ENCODE assay signal across 1 cellular context in genomic region chr4:122842984-122843531, GRCh38.
A peak's percentile ranks its signal among the peaks of the same experiment; 100 is the strongest.
TF ChIP-seq lines count a peak whose summit lies in the region.

No MANE protein-coding gene starts in this region.

TF ChIP-seq in HEK293, 187 proteins besides CTCF, POLR2A, EP300 and RAD21 (continued from another document and continues in another):
- TF ChIP-seq, protein P1, sequence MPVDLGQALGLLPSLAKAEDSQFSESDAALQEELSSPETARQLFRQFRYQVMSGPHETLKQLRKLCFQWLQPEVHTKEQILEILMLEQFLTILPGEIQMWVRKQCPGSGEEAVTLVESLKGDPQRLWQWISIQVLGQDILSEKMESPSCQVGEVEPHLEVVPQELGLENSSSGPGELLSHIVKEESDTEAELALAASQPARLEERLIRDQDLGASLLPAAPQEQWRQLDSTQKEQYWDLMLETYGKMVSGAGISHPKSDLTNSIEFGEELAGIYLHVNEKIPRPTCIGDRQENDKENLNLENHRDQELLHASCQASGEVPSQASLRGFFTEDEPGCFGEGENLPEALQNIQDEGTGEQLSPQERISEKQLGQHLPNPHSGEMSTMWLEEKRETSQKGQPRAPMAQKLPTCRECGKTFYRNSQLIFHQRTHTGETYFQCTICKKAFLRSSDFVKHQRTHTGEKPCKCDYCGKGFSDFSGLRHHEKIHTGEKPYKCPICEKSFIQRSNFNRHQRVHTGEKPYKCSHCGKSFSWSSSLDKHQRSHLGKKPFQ (tag by site-specific recombination; IDR thresholded peaks at IDR 0.05) = 0 out of 2 replicates have a peak, but pooled peaks have one; percentile 33
- TF ChIP-seq ZNF416 (tag by site-specific recombination; IDR thresholded peaks at IDR 0.05) (no peak), ZNF10 (tag by site-specific recombination; IDR thresholded peaks at IDR 0.05) (no peak; the same call in 1 of the 2 replicates), ZBTB20 (tag by site-specific recombination; IDR thresholded peaks at IDR 0.05) (peak; percentile 83), ZNF677 (tag by site-specific recombination; IDR thresholded peaks at IDR 0.05) (no peak), ZNF146 (tag by site-specific recombination; IDR thresholded peaks at IDR 0.05) (no peak), ZBTB7A (tag by site-specific recombination; IDR thresholded peaks at IDR 0.05; ENCODE audit: low read depth) (no peak), ZNF626 (tag by site-specific recombination; IDR thresholded peaks at IDR 0.05) (no peak), ZNF366 (tag by site-specific recombination; conservative IDR thresholded peaks at IDR 0.05) (peak; percentile 96), ZNF2 (tag by site-specific recombination; IDR thresholded peaks at IDR 0.05) (no peak), HOXC10 (CRISPR knock-in tag; IDR thresholded peaks at IDR 0.05) (no peak), ZNF202 (tag by site-specific recombination; IDR thresholded peaks at IDR 0.05; ENCODE audit: borderline replicate concordance) (no peak), ZNF423 (tag by site-specific recombination; IDR thresholded peaks at IDR 0.05) (no peak), SP7 (tag by site-specific recombination; IDR thresholded peaks at IDR 0.05) (peak; percentile 96), SP2 (tag by site-specific recombination; IDR thresholded peaks at IDR 0.05) (peak; percentile 22; the same call in 1 of the 2 replicates), ZNF184 (tag by site-specific recombination; IDR thresholded peaks at IDR 0.05) (peak; percentile 50; the same call in 1 of the 2 replicates), KLF8 (tag by site-specific recombination; IDR thresholded peaks at IDR 0.05) (peak; percentile 70; the same call in 1 of the 2 replicates), ZNF791 (tag by site-specific recombination; IDR thresholded peaks at IDR 0.05) (no peak), ZNF747 (tag by site-specific recombination; IDR thresholded peaks at IDR 0.05) (no peak), SCRT2 (tag by site-specific recombination; IDR thresholded peaks at IDR 0.05) (no peak), ZNF792 (tag by site-specific recombination; IDR thresholded peaks at IDR 0.05) (no peak), ZEB2 (tag by site-specific recombination; IDR thresholded peaks at IDR 0.05) (peak; percentile 75; the same call in 1 of the 2 replicates), ZNF23 (tag by site-specific recombination; IDR thresholded peaks at IDR 0.05; ENCODE audit: borderline replicate concordance) (no peak), ZNF335 (tag by site-specific recombination; conservative IDR thresholded peaks at IDR 0.05) (peak; percentile 41), ZNF660 (tag by site-specific recombination; IDR thresholded peaks at IDR 0.05) (no peak), MEIS1 (CRISPR knock-in tag; IDR thresholded peaks at IDR 0.05; ENCODE audit: borderline replicate concordance) (no peak), ZNF121 (tag by site-specific recombination; IDR thresholded peaks at IDR 0.05) (no peak), ZNF26 (tag by site-specific recombination; IDR thresholded peaks at IDR 0.05) (no peak), GLI2 (tag by site-specific recombination; IDR thresholded peaks at IDR 0.05; ENCODE audit: borderline replicate concordance, low read depth) (0 out of 2 replicates have a peak, but pooled peaks have one; percentile 15), ZNF623 (tag by site-specific recombination; IDR thresholded peaks at IDR 0.05) (no peak), ZFP3 (tag by site-specific recombination; IDR thresholded peaks at IDR 0.05; ENCODE audit: low read depth) (no peak), ZXDB (tag by site-specific recombination; IDR thresholded peaks at IDR 0.05) (peak; percentile 80), ZNF16 (tag by site-specific recombination; IDR thresholded peaks at IDR 0.05; ENCODE audit: low read depth) (0 out of 2 replicates have a peak, but pooled peaks have one; percentile 15), ZNF645 (tag by site-specific recombination; IDR thresholded peaks at IDR 0.05) (no peak), ZNF404 (tag by site-specific recombination; IDR thresholded peaks at IDR 0.05) (no peak), ZNF114 (tag by site-specific recombination; IDR thresholded peaks at IDR 0.05) (no peak), ZNF48 (tag by site-specific recombination; IDR thresholded peaks at IDR 0.05) (no peak), ZNF629 (tag by site-specific recombination; IDR thresholded peaks at IDR 0.05) (peak; percentile 90), EGR2 (tag by site-specific recombination; IDR thresholded peaks at IDR 0.05; ENCODE audit: low read depth) (no peak), YY1 (tag by site-specific recombination; IDR thresholded peaks at IDR 0.05) (no peak), MYNN (tag by site-specific recombination; IDR thresholded peaks at IDR 0.05; ENCODE audit: borderline replicate concordance) (no peak), ZNF624 (tag by site-specific recombination; IDR thresholded peaks at IDR 0.05) (no peak), GFI1B (tag by site-specific recombination; IDR thresholded peaks at IDR 0.05) (peak; percentile 40; the same call in 1 of the 2 replicates), ZNF169 (tag by site-specific recombination; IDR thresholded peaks at IDR 0.05) (no peak), ZNF133 (tag by site-specific recombination; IDR thresholded peaks at IDR 0.05) (no peak), GLIS2 (tag by site-specific recombination; IDR thresholded peaks at IDR 0.05) (no peak)
- TF ChIP-seq, protein P2, sequence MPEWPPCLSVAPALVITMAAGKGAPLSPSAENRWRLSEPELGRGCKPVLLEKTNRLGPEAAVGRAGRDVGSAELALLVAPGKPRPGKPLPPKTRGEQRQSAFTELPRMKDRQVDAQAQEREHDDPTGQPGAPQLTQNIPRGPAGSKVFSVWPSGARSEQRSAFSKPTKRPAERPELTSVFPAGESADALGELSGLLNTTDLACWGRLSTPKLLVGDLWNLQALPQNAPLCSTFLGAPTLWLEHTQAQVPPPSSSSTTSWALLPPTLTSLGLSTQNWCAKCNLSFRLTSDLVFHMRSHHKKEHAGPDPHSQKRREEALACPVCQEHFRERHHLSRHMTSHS (tag by site-specific recombination; IDR thresholded peaks at IDR 0.05) = no peak
- TF ChIP-seq, protein P3, sequence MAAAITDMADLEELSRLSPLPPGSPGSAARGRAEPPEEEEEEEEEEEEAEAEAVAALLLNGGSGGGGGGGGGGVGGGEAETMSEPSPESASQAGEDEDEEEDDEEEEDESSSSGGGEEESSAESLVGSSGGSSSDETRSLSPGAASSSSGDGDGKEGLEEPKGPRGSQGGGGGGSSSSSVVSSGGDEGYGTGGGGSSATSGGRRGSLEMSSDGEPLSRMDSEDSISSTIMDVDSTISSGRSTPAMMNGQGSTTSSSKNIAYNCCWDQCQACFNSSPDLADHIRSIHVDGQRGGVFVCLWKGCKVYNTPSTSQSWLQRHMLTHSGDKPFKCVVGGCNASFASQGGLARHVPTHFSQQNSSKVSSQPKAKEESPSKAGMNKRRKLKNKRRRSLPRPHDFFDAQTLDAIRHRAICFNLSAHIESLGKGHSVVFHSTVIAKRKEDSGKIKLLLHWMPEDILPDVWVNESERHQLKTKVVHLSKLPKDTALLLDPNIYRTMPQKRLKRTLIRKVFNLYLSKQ (tag by site-specific recombination; IDR thresholded peaks at IDR 0.05; ENCODE audit: borderline replicate concordance) = no peak
- TF ChIP-seq, protein P4, sequence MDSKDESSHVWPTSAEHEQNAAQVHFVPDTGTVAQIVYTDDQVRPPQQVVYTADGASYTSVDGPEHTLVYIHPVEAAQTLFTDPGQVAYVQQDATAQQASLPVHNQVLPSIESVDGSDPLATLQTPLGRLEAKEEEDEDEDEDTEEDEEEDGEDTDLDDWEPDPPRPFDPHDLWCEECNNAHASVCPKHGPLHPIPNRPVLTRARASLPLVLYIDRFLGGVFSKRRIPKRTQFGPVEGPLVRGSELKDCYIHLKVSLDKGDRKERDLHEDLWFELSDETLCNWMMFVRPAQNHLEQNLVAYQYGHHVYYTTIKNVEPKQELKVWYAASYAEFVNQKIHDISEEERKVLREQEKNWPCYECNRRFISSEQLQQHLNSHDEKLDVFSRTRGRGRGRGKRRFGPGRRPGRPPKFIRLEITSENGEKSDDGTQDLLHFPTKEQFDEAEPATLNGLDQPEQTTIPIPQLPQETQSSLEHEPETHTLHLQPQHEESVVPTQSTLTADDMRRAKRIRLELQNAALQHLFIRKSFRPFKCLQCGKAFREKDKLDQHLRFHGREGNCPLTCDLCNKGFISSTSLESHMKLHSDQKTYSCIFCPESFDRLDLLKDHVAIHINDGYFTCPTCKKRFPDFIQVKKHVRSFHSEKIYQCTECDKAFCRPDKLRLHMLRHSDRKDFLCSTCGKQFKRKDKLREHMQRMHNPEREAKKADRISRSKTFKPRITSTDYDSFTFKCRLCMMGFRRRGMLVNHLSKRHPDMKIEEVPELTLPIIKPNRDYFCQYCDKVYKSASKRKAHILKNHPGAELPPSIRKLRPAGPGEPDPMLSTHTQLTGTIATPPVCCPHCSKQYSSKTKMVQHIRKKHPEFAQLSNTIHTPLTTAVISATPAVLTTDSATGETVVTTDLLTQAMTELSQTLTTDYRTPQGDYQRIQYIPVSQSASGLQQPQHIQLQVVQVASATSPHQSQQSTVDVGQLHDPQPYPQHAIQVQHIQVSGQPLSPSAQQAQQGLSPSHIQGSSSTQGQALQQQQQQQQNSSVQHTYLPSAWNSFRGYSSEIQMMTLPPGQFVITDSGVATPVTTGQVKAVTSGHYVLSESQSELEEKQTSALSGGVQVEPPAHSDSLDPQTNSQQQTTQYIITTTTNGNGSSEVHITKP (tag by site-specific recombination; IDR thresholded peaks at IDR 0.05) = 0 out of 2 replicates have a peak, but pooled peaks have one; percentile 32
- TF ChIP-seq, protein P5, sequence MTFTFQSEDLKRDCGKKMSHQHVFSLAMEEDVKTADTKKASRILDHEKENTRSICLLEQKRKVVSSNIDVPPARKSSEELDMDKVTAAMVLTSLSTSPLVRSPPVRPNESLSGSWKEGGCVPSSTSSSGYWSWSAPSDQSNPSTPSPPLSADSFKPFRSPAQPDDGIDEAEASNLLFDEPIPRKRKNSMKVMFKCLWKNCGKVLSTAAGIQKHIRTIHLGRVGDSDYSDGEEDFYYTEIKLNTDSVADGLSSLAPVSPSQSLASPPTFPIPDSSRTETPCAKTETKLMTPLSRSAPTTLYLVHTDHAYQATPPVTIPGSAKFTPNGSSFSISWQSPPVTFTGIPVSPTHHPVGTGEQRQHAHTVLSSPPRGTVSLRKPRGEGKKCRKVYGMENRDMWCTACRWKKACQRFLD (tag by site-specific recombination; IDR thresholded peaks at IDR 0.05) = no peak
- TF ChIP-seq, protein P6, sequence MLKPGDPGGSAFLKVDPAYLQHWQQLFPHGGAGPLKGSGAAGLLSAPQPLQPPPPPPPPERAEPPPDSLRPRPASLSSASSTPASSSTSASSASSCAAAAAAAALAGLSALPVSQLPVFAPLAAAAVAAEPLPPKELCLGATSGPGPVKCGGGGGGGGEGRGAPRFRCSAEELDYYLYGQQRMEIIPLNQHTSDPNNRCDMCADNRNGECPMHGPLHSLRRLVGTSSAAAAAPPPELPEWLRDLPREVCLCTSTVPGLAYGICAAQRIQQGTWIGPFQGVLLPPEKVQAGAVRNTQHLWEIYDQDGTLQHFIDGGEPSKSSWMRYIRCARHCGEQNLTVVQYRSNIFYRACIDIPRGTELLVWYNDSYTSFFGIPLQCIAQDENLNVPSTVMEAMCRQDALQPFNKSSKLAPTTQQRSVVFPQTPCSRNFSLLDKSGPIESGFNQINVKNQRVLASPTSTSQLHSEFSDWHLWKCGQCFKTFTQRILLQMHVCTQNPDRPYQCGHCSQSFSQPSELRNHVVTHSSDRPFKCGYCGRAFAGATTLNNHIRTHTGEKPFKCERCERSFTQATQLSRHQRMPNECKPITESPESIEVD (tag by site-specific recombination; IDR thresholded peaks at IDR 0.05) = peak; percentile 97
- TF ChIP-seq, protein P7, sequence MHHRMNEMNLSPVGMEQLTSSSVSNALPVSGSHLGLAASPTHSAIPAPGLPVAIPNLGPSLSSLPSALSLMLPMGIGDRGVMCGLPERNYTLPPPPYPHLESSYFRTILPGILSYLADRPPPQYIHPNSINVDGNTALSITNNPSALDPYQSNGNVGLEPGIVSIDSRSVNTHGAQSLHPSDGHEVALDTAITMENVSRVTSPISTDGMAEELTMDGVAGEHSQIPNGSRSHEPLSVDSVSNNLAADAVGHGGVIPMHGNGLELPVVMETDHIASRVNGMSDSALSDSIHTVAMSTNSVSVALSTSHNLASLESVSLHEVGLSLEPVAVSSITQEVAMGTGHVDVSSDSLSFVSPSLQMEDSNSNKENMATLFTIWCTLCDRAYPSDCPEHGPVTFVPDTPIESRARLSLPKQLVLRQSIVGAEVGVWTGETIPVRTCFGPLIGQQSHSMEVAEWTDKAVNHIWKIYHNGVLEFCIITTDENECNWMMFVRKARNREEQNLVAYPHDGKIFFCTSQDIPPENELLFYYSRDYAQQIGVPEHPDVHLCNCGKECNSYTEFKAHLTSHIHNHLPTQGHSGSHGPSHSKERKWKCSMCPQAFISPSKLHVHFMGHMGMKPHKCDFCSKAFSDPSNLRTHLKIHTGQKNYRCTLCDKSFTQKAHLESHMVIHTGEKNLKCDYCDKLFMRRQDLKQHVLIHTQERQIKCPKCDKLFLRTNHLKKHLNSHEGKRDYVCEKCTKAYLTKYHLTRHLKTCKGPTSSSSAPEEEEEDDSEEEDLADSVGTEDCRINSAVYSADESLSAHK (tag by site-specific recombination; IDR thresholded peaks at IDR 0.05) = peak; percentile 72
- TF ChIP-seq, protein P8, sequence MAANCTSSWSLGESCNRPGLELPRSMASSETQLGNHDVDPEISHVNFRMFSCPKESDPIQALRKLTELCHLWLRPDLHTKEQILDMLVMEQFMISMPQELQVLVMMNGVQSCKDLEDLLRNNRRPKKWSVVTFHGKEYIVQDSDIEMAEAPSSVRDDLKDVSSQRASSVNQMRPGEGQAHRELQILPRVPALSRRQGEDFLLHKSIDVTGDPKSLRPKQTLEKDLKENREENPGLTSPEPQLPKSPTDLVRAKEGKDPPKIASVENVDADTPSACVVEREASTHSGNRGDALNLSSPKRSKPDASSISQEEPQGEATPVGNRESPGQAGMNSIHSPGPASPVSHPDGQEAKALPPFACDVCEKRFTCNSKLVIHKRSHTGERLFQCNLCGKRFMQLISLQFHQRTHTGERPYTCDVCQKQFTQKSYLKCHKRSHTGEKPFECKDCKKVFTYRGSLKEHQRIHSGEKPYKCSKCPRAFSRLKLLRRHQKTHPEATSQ (tag by site-specific recombination; IDR thresholded peaks at IDR 0.05) = no peak
